In genomic region chr7:129295015-129295423, GRCh38 we compare ENCODE assay signal across 11 cellular contexts.
A peak's percentile ranks its signal among the peaks of the same experiment; 100 is the strongest.
DNase-seq lines count a peak whose midpoint lies in the region; TF ChIP-seq lines count a peak whose summit lies in the region.
"Had no signal": no experiment of that assay in that cellular context is flagged by ENCODE, and none has a peak within 500 bp of the region (broad histone marks: within the 10 kb centered on the region; RNA-seq: fewer than 3 reads in every experiment).

No MANE protein-coding gene starts in this region.

- 10% methylated on average over 2 of the region's 2 CpGs for WGBS in GM23248 (ENCODE audit: low coverage in 1 of 2, low lambda C conversion rate in 2 of 2, missing lambda C conversion rate in 2 of 2), 2 experiments
- WGBS in spleen, 5 donors: 60 to 77% (median 63%) methylated on average over 2 of the region's 2 CpGs

- H4K20me1 ChIP-seq in GM23248 (ENCODE audit: insufficient read depth): no peaks in the 10 kb centered on the region

- peak overlapping the region; percentile 70 for H3K4me2 ChIP-seq in GM23248 (ENCODE audit: unreplicated experiment)

- no peaks in the 10 kb centered on the region for H3K36me3 ChIP-seq in GM23248 (ENCODE audit: low read depth)
- H3K36me3 ChIP-seq in spleen: no peaks in the 10 kb centered on the region

- no peaks in the 10 kb centered on the region for H3K27me3 ChIP-seq in GM23248 (replicated peaks; ENCODE audit: insufficient read depth)
- H3K27me3 ChIP-seq in spleen (replicated peaks in 1 of 7): no peaks in the 10 kb centered on the region

- peaks cover 19% of the 10 kb centered on the region for H3F3A ChIP-seq in GM23248 (ENCODE audit: insufficient read depth)

- in situ Hi-C loops in GM23248 (cut with MboI): no loop called here
- in situ Hi-C loops in SK-MEL-5 (cut with HindIII; ENCODE audit: low pct_unique_long_range_greater_than_20kb, low sequenced_read_pairs): no loop called here

- TF ChIP-seq CTCF in fibroblast of pulmonary artery (IDR thresholded peaks at IDR 0.05; ENCODE audit: low read length, missing control alignments): no peak
- TF ChIP-seq CTCF in spleen (IDR thresholded peaks at IDR 0.05 in 8 of 11, conservative IDR thresholded peaks at IDR 0.05 in 3 of 11): no peak

- H3K9me2 ChIP-seq in GM23248 (ENCODE audit: insufficient read depth): no peaks in the 10 kb centered on the region

- DNase-seq in GM23248 (peak; percentile 96), SK-MEL-5 (ENCODE audit: low read depth, low spot score) (peak; percentile 33), fibroblast of pulmonary artery (ENCODE audit: low read depth) (peak; percentile 59), renal cortical epithelial cell (ENCODE audit: low read depth) (peak; percentile 83), spleen (no peak), activated T-cell treated with anti-CD3 and anti-CD28 coated beads for 4 hours (no peak), NCI-H1092 treated with DMSO at 0.1 percent for 48 hours (lab: John Stamatoyannopoulos, UW) (no peak)
- no peak for DNase-seq in stimulated activated CD4-positive, alpha-beta T cell treated with anti-CD3 and anti-CD28 coated beads, Interleukin-4, amount 100 ng/mL, for 1 hour
- DNase-seq: naive B cell had no signal

- peak overlapping the region; percentile 36 for H3K27ac ChIP-seq in GM23248
- no peak overlapping the region for H3K27ac ChIP-seq in spleen
- H3K27ac ChIP-seq: epithelial cell of prostate, SK-N-MC had no signal

- no peak overlapping the region for H2AFZ ChIP-seq in GM23248

- H3K4me3 ChIP-seq in GM23248: peak overlapping the region; percentile 29; the same call in 1 of the 2 replicates
- H3K4me3 ChIP-seq in fibroblast of pulmonary artery (replicated peaks; ENCODE audit: low read depth, low read length): no peak overlapping the region
- H3K4me3 ChIP-seq in spleen: no peak overlapping the region
- H3K4me3 ChIP-seq: SK-N-MC had no signal

- no peaks in the 10 kb centered on the region for H3K79me2 ChIP-seq in GM23248 (ENCODE audit: insufficient read depth)

- intact Hi-C loops in spleen (cut with DNase I; ENCODE audit: low total_unique reads): no loop called here

- H3K4me1 ChIP-seq in GM23248 (ENCODE audit: insufficient read depth): peaks cover 10% of the 10 kb centered on the region
- H3K4me1 ChIP-seq in spleen: peaks cover 0 to 8% (median 0%) of the 10 kb centered on the region in 6 donors

- H3K9me3 ChIP-seq in GM23248 (ENCODE audit: low read depth): no peaks in the 10 kb centered on the region
- no peaks in the 10 kb centered on the region for H3K9me3 ChIP-seq in spleen

- TF ChIP-seq POLR2A in spleen (IDR thresholded peaks at IDR 0.05): no peak

- H3K9ac ChIP-seq in GM23248: 0 out of 2 replicates have a peak overlapping the region, but pooled peaks have one; percentile 12

Comparison
In these comparisons a context has a peak if more than half of its experiments do, and no peak if none do; other contexts are left out.
1. DNase-seq: peak in GM23248 (single experiment), SK-MEL-5 (single experiment), fibroblast of pulmonary artery (single experiment) and renal cortical epithelial cell (single experiment); none in spleen (single experiment), activated T-cell treated with anti-CD3 and anti-CD28 coated beads for 4 hours (single experiment), stimulated activated CD4-positive, alpha-beta T cell treated with anti-CD3 and anti-CD28 coated beads, Interleukin-4, amount 100 ng/mL, for 1 hour (single experiment) and NCI-H1092 treated with DMSO at 0.1 percent for 48 hours (single experiment).